In genomic region chr15:39939487-39940452, GRCh38 we compare ENCODE assay signal across 15 cellular contexts.
DNase-seq lines count a peak whose midpoint lies in the region; ATAC-seq and TF ChIP-seq lines count a peak whose summit lies in the region.
"Had no signal": no experiment of that assay in that cellular context is flagged by ENCODE, and none has a peak within 500 bp of the region (broad histone marks: within the 10 kb centered on the region; RNA-seq: fewer than 3 reads in every experiment).

No MANE protein-coding gene starts in this region.

- no peak for TF ChIP-seq CTCF in GM06990 (IDR thresholded peaks at IDR 0.05; ENCODE audit: insufficient read depth, low read length, poor library complexity, severe bottlenecking)

- DNase-seq in GM06990 (ENCODE audit: extremely low read depth, insufficient read length), result peak; percentile 47
- no peak for DNase-seq in SK-N-MC (ENCODE audit: low read depth, low spot score)
- DNase-seq in islet precursor cell, result peak; percentile 68
- DNase-seq in retina, result no peak
- no peak for DNase-seq in NOMO-1 treated with dmso at 0.1 percent for 144 hours (lab: John Stamatoyannopoulos, UW; ENCODE audit: unreplicated experiment)
- no peak for DNase-seq in DMS 273 (lab: John Stamatoyannopoulos, UW; ENCODE audit: unreplicated experiment)
- DNase-seq: activated CD4-positive, alpha-beta memory T cell treated with anti-CD3 and anti-CD28 coated beads, Interleukin-2, amount 10 ng/mL, durations not matched to agents 7 days and 5 days; activated gamma-delta T cell treated with Interleukin-2 at 50 U/mL for 16 hours; BE2C; esophagus squamous epithelium; midbrain; NCI-H187; stimulated activated naive CD8-positive, alpha-beta T cell treated with anti-CD3 and anti-CD28 coated beads, Interleukin-15, Interleukin-2, amounts not matched to agents 100 U/mL and 50 U/mL, for 24 hours had no signal

- H3K27ac ChIP-seq in SK-N-MC, result peak overlapping the region; percentile 49; the same call in 1 of the 2 replicates

- no peak overlapping the region for H3K4me3 ChIP-seq in GM06990 (replicated peaks; ENCODE audit: low read depth, low read length)
- no peak overlapping the region for H3K4me3 ChIP-seq in SK-N-MC
- H3K4me3 ChIP-seq: esophagus squamous epithelium had no signal

- ATAC-seq in HG02973 (IDR thresholded peaks at IDR 0.05; ENCODE audit: unreplicated experiment), result peak; percentile 57
- ATAC-seq in GM21717 (IDR thresholded peaks at IDR 0.05; ENCODE audit: unreplicated experiment), result no peak
- ATAC-seq: stimulated activated naive CD8-positive, alpha-beta T cell treated with anti-CD3 and anti-CD28 coated beads, Interleukin-15, Interleukin-2, amounts not matched to agents 100 U/mL and 50 U/mL, for 24 hours had no signal

- H3K36me3 ChIP-seq in GM06990 (ENCODE audit: control insufficient read depth, insufficient read depth, low read length), result peaks cover 2% of the 10 kb centered on the region
- peaks cover 52% of the 10 kb centered on the region for H3K36me3 ChIP-seq in SK-N-MC (ENCODE audit: insufficient read depth, low read length)

- H3K9me3 ChIP-seq in SK-N-MC (ENCODE audit: low read depth, low read length), result 0 out of 2 replicates have a peak, but pooled peaks cover 1% of the 10 kb centered on the region
- H3K9me3 ChIP-seq: BE2C, esophagus squamous epithelium had no signal

- H3K27me3 ChIP-seq in GM06990 (replicated peaks; ENCODE audit: control insufficient read depth, insufficient read depth, low read length), result no peaks in the 10 kb centered on the region
- H3K27me3 ChIP-seq: BE2C, esophagus squamous epithelium had no signal

- H3K9ac ChIP-seq in SK-N-MC (ENCODE audit: insufficient read length), result peak overlapping the region; percentile 12

Comparison
In these comparisons a context has a peak if more than half of its experiments do, and no peak if none do; other contexts are left out.
1. DNase-seq: peak in GM06990 (single experiment) and islet precursor cell (single experiment); none in SK-N-MC (single experiment), retina (single experiment), NOMO-1 treated with dmso at 0.1 percent for 144 hours (single experiment) and DMS 273 (single experiment).